In genomic region chr10:25047902-25048301, GRCh38 we compare ENCODE assay signal across 1 cellular context.
TF ChIP-seq lines count a peak whose summit lies in the region.

No MANE protein-coding gene starts in this region.

TF ChIP-seq in K562, 482 proteins besides CTCF, POLR2A, EP300 and RAD21 (continued from another document and continues in another):
- TF ChIP-seq NR1H2 (CRISPR knock-in tag; IDR thresholded peaks at IDR 0.05), result no peak
- no peak for TF ChIP-seq SNRNP70 (optimal IDR thresholded peaks at IDR 0.05; ENCODE audit: low read depth, low read length)
- no peak for TF ChIP-seq ZNF449 (CRISPR knock-in tag; IDR thresholded peaks at IDR 0.05)
- TF ChIP-seq HES1 (IDR thresholded peaks at IDR 0.05; ENCODE audit: low read depth), result no peak
- peak; percentile 57; the same call in 1 of the 2 replicates for TF ChIP-seq POLR2AphosphoS5 (IDR thresholded peaks at IDR 0.05; ENCODE audit: control insufficient read depth, insufficient read depth, low read depth, low read length)
- no peak for TF ChIP-seq RERE (CRISPR knock-in tag; IDR thresholded peaks at IDR 0.05; ENCODE audit: borderline replicate concordance)
- TF ChIP-seq PYGO2 (tag; IDR thresholded peaks at IDR 0.05), result no peak
- TF ChIP-seq ZNF695 (CRISPR knock-in tag; IDR thresholded peaks at IDR 0.05), result no peak
- no peak for TF ChIP-seq MCM3 (IDR thresholded peaks at IDR 0.05)
- no peak for TF ChIP-seq FOXJ2 (tag; IDR thresholded peaks at IDR 0.05)
- no peak for TF ChIP-seq NONO (IDR thresholded peaks at IDR 0.05; ENCODE audit: low read depth in 2 of 2, low read length in 1 of 2)
- no peak for TF ChIP-seq BRD9 (IDR thresholded peaks at IDR 0.05; ENCODE audit: low read depth, partially characterized antibody)
- TF ChIP-seq COPS2 (conservative IDR thresholded peaks at IDR 0.05), result no peak
- TF ChIP-seq, protein P1, sequence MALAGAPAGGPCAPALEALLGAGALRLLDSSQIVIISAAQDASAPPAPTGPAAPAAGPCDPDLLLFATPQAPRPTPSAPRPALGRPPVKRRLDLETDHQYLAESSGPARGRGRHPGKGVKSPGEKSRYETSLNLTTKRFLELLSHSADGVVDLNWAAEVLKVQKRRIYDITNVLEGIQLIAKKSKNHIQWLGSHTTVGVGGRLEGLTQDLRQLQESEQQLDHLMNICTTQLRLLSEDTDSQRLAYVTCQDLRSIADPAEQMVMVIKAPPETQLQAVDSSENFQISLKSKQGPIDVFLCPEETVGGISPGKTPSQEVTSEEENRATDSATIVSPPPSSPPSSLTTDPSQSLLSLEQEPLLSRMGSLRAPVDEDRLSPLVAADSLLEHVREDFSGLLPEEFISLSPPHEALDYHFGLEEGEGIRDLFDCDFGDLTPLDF (CRISPR knock-in tag; IDR thresholded peaks at IDR 0.05), result no peak
- no peak for TF ChIP-seq GTF2A2 (tag; IDR thresholded peaks at IDR 0.05)
- peak; percentile 90 for TF ChIP-seq CBFA2T3 (IDR thresholded peaks at IDR 0.05)
- TF ChIP-seq, protein P2, sequence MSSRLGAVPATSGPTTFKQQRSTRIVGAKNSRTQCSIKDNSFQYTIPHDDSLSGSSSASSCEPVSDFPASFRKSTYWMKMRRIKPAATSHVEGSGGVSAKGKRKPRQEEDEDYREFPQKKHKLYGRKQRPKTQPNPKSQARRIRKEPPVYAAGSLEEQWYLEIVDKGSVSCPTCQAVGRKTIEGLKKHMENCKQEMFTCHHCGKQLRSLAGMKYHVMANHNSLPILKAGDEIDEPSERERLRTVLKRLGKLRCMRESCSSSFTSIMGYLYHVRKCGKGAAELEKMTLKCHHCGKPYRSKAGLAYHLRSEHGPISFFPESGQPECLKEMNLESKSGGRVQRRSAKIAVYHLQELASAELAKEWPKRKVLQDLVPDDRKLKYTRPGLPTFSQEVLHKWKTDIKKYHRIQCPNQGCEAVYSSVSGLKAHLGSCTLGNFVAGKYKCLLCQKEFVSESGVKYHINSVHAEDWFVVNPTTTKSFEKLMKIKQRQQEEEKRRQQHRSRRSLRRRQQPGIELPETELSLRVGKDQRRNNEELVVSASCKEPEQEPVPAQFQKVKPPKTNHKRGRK (tag; IDR thresholded peaks at IDR 0.05), result no peak
- peak; percentile 79 for TF ChIP-seq TEAD4 (IDR thresholded peaks at IDR 0.05; ENCODE audit: low read length)
- TF ChIP-seq TEAD4 (CRISPR knock-in tag; IDR thresholded peaks at IDR 0.05; ENCODE audit: borderline replicate concordance), result no peak
- no peak for TF ChIP-seq SP2 (IDR thresholded peaks at IDR 0.05; ENCODE audit: extremely low read depth, low read depth, low read length, poor library complexity, severe bottlenecking)
- no peak for TF ChIP-seq ZFP36 (IDR thresholded peaks at IDR 0.05; ENCODE audit: low read depth, low read length, partially characterized antibody)
- 0 out of 2 replicates have a peak, but pooled peaks have one; percentile 34 for TF ChIP-seq LEF1 (IDR thresholded peaks at IDR 0.05)
- no peak for TF ChIP-seq ZNF224 (CRISPR knock-in tag; IDR thresholded peaks at IDR 0.05)
- TF ChIP-seq ZNF197 (CRISPR knock-in tag; IDR thresholded peaks at IDR 0.05; ENCODE audit: low read depth), result no peak
- no peak for TF ChIP-seq KLF6 (CRISPR knock-in tag; IDR thresholded peaks at IDR 0.05; ENCODE audit: borderline replicate concordance)
- TF ChIP-seq JUND (IDR thresholded peaks at IDR 0.05; ENCODE audit: borderline replicate concordance, low read depth, low read length), result 0 out of 2 replicates have a peak, but pooled peaks have one; percentile 22
- no peak for TF ChIP-seq JUND (tag; IDR thresholded peaks at IDR 0.05; ENCODE audit: borderline replicate concordance, low read depth, low read length)
- TF ChIP-seq TCF3 (CRISPR knock-in tag; IDR thresholded peaks at IDR 0.05), result peak; percentile 88
- no peak for TF ChIP-seq ZNF77 (CRISPR knock-in tag; IDR thresholded peaks at IDR 0.05)
- TF ChIP-seq EHMT2 (IDR thresholded peaks at IDR 0.05), result no peak
- TF ChIP-seq CLOCK (CRISPR knock-in tag; IDR thresholded peaks at IDR 0.05; ENCODE audit: borderline replicate concordance), result no peak
- no peak for TF ChIP-seq CTCFL (IDR thresholded peaks at IDR 0.05; ENCODE audit: borderline replicate concordance, insufficient read depth, low read depth, low read length, poor library complexity, severe bottlenecking)
- no peak for TF ChIP-seq ZNF146 (CRISPR knock-in tag; IDR thresholded peaks at IDR 0.05; ENCODE audit: unreplicated experiment)
- TF ChIP-seq ZNF263 (CRISPR knock-in tag; IDR thresholded peaks at IDR 0.05; ENCODE audit: borderline replicate concordance), result no peak
- no peak for TF ChIP-seq TAF15 (IDR thresholded peaks at IDR 0.05; ENCODE audit: low read depth, low read length)
- no peak for TF ChIP-seq ZNF766 (CRISPR knock-in tag; conservative IDR thresholded peaks at IDR 0.05)
- peak; percentile 54 for TF ChIP-seq SMARCC2 (IDR thresholded peaks at IDR 0.05; ENCODE audit: low read depth)
- no peak for TF ChIP-seq GATA2 (CRISPR knock-in tag; IDR thresholded peaks at IDR 0.05)
- no peak for TF ChIP-seq ZNF764 (CRISPR knock-in tag; IDR thresholded peaks at IDR 0.05; ENCODE audit: low read depth)
- no peak for TF ChIP-seq CUX1 (CRISPR knock-in tag; IDR thresholded peaks at IDR 0.05)
- TF ChIP-seq IFI16 (CRISPR knock-in tag; IDR thresholded peaks at IDR 0.05), result no peak
- TF ChIP-seq SPI1 (IDR thresholded peaks at IDR 0.05; ENCODE audit: borderline replicate concordance, low read depth, low read length), result peak; percentile 3; the same call in 1 of the 2 replicates
